18 cellular contexts compared by ENCODE assay signal in genomic region chr3:43499256-43499655, GRCh38.
DNase-seq lines count a peak whose midpoint lies in the region; ATAC-seq and TF ChIP-seq lines count a peak whose summit lies in the region.
"Had no signal": no experiment of that assay in that cellular context is flagged by ENCODE, and none has a peak within 500 bp of the region (broad histone marks: within the 10 kb centered on the region; RNA-seq: fewer than 3 reads in every experiment).

No MANE protein-coding gene starts in this region.

- ATAC-seq in activated naive CD8-positive, alpha-beta T cell treated with anti-CD3 and anti-CD28 coated beads, Interleukin-2, amount 50 U/mL, for 24 hours: no peak
- no peak for ATAC-seq in foreskin keratinocyte
- ATAC-seq: A549; activated T-cell treated with anti-CD3 and anti-CD28 coated beads, Interleukin-2, amount 50 U/mL, for 72 hours; gastroesophageal sphincter; stimulated activated effector memory CD8-positive, alpha-beta T cell treated with anti-CD3 and anti-CD28 coated beads, Interleukin-12 subunit alpha, Interleukin-12 subunit beta, amount 100 ng/mL, for 72 hours had no signal

- peak overlapping the region; percentile 16 for H3K27ac ChIP-seq in parathyroid adenoma
- no peak overlapping the region for H3K27ac ChIP-seq in thyroid gland
- no peak overlapping the region for H3K27ac ChIP-seq in foreskin keratinocyte
- H3K27ac ChIP-seq: A549, gastroesophageal sphincter had no signal

- no peak for TF ChIP-seq POLR2A in thyroid gland (IDR thresholded peaks at IDR 0.05)

- no peaks in the 10 kb centered on the region for H3K79me2 ChIP-seq in parathyroid adenoma

- H3K27ac Mint-ChIP-seq in activated naive CD8-positive, alpha-beta T cell: peak overlapping the region; percentile 2
- H3K27ac Mint-ChIP-seq in activated naive CD8-positive, alpha-beta T cell treated with anti-CD3 and anti-CD28 coated beads, Interleukin-2, amount 50 U/mL, for 24 hours: no peak overlapping the region
- H3K27ac Mint-ChIP-seq in endothelial cell (ENCODE audit: unreplicated experiment): peak overlapping the region; percentile 75
- H3K27ac Mint-ChIP-seq: activated CD4-positive, alpha-beta T cell treated with anti-CD3 and anti-CD28 coated beads, Interleukin-2, amount 10 ng/mL, durations not matched to agents 24 days and 14 days; activated T-cell treated with anti-CD3 and anti-CD28 coated beads, Interleukin-2, amount 50 U/mL, for 72 hours; stimulated activated effector memory CD8-positive, alpha-beta T cell treated with anti-CD3 and anti-CD28 coated beads, Interleukin-12 subunit alpha, Interleukin-12 subunit beta, amount 100 ng/mL, for 72 hours had no signal

- H3K4me1 ChIP-seq in parathyroid adenoma (peaks cover 19% of the 10 kb centered on the region), thyroid gland (peaks cover 3 to 19% of the 10 kb centered on the region in 2 donors), foreskin keratinocyte (peaks cover 12% of the 10 kb centered on the region)
- H3K4me1 ChIP-seq: HAP-1 had no signal

- H3K27me3 ChIP-seq in parathyroid adenoma (ENCODE audit: control insufficient read depth, insufficient read depth, low read length) (no peaks in the 10 kb centered on the region), thyroid gland (no peaks in the 10 kb centered on the region), foreskin keratinocyte (no peaks in the 10 kb centered on the region)
- H3K27me3 ChIP-seq: gastroesophageal sphincter had no signal

- no peak overlapping the region for H3K4me2 ChIP-seq in parathyroid adenoma (ENCODE audit: low read length)
- H3K4me2 ChIP-seq: A549 had no signal

- no peaks in the 10 kb centered on the region for H3K27me3 Mint-ChIP-seq in activated naive CD8-positive, alpha-beta T cell
- H3K27me3 Mint-ChIP-seq in activated naive CD8-positive, alpha-beta T cell treated with anti-CD3 and anti-CD28 coated beads, Interleukin-2, amount 50 U/mL, for 24 hours: no peaks in the 10 kb centered on the region
- peaks cover 5% of the 10 kb centered on the region for H3K27me3 Mint-ChIP-seq in endothelial cell (ENCODE audit: unreplicated experiment)

- WGBS in thyroid gland, 2 donors: 73 to 88% methylated on average over 1 of the region's 1 CpG

- no peaks in the 10 kb centered on the region for H3K9me3 Mint-ChIP-seq in activated naive CD8-positive, alpha-beta T cell (ENCODE audit: low read depth)
- no peaks in the 10 kb centered on the region for H3K9me3 Mint-ChIP-seq in activated naive CD8-positive, alpha-beta T cell treated with anti-CD3 and anti-CD28 coated beads, Interleukin-2, amount 50 U/mL, for 24 hours
- H3K9me3 Mint-ChIP-seq in endothelial cell (ENCODE audit: unreplicated experiment): no peaks in the 10 kb centered on the region
- H3K9me3 Mint-ChIP-seq: activated CD4-positive, alpha-beta T cell treated with anti-CD3 and anti-CD28 coated beads, Interleukin-2, amount 10 ng/mL, durations not matched to agents 24 days and 14 days; activated T-cell treated with anti-CD3 and anti-CD28 coated beads, Interleukin-2, amount 50 U/mL, for 72 hours; stimulated activated effector memory CD8-positive, alpha-beta T cell treated with anti-CD3 and anti-CD28 coated beads, Interleukin-12 subunit alpha, Interleukin-12 subunit beta, amount 100 ng/mL, for 72 hours had no signal

- peak overlapping the region; percentile 6 for H3K4me3 Mint-ChIP-seq in activated naive CD8-positive, alpha-beta T cell
- no peak overlapping the region for H3K4me3 Mint-ChIP-seq in activated naive CD8-positive, alpha-beta T cell treated with anti-CD3 and anti-CD28 coated beads, Interleukin-2, amount 50 U/mL, for 24 hours
- H3K4me3 Mint-ChIP-seq in endothelial cell (ENCODE audit: unreplicated experiment): no peak overlapping the region
- H3K4me3 Mint-ChIP-seq: activated CD4-positive, alpha-beta T cell treated with anti-CD3 and anti-CD28 coated beads, Interleukin-2, amount 10 ng/mL, durations not matched to agents 24 days and 14 days; activated T-cell treated with anti-CD3 and anti-CD28 coated beads, Interleukin-2, amount 50 U/mL, for 72 hours; stimulated activated effector memory CD8-positive, alpha-beta T cell treated with anti-CD3 and anti-CD28 coated beads, Interleukin-12 subunit alpha, Interleukin-12 subunit beta, amount 100 ng/mL, for 72 hours had no signal

- no peak for DNase-seq in activated naive CD8-positive, alpha-beta T cell treated with anti-CD3 and anti-CD28 coated beads, Interleukin-2, amount 50 U/mL, for 24 hours
- DNase-seq in NOMO-1 treated with dmso at 0.1 percent for 144 hours (lab: John Stamatoyannopoulos, UW; ENCODE audit: unreplicated experiment) (peak; percentile 77), endothelial cell (ENCODE audit: low spot score) (no peak), thyroid gland (no peak), HuH-7 (ENCODE audit: low spot score) (no peak), foreskin keratinocyte (no peak)
- DNase-seq: activated CD4-positive, alpha-beta T cell treated with anti-CD3 and anti-CD28 coated beads, Interleukin-2, amount 10 ng/mL, durations not matched to agents 24 days and 14 days; activated T-cell treated with anti-CD3 and anti-CD28 coated beads, Interleukin-2, amount 50 U/mL, for 72 hours; MM.1S; occipital lobe; small intestine; T-helper 9 cell had no signal

- no peak overlapping the region for H2AFZ ChIP-seq in parathyroid adenoma

- H3K36me3 Mint-ChIP-seq in activated naive CD8-positive, alpha-beta T cell: peaks cover 2% of the 10 kb centered on the region
- H3K36me3 Mint-ChIP-seq in activated naive CD8-positive, alpha-beta T cell treated with anti-CD3 and anti-CD28 coated beads, Interleukin-2, amount 50 U/mL, for 24 hours (ENCODE audit: low read depth): no peaks in the 10 kb centered on the region
- H3K36me3 Mint-ChIP-seq in endothelial cell (ENCODE audit: low read depth, unreplicated experiment): peaks cover 17% of the 10 kb centered on the region
- H3K36me3 Mint-ChIP-seq: stimulated activated effector memory CD8-positive, alpha-beta T cell treated with anti-CD3 and anti-CD28 coated beads, Interleukin-12 subunit alpha, Interleukin-12 subunit beta, amount 100 ng/mL, for 72 hours had no signal

- no peaks in the 10 kb centered on the region for H3K36me3 ChIP-seq in parathyroid adenoma (ENCODE audit: control insufficient read depth, insufficient read depth, low read length)
- no peaks in the 10 kb centered on the region for H3K36me3 ChIP-seq in thyroid gland
- H3K36me3 ChIP-seq: gastroesophageal sphincter, HAP-1 had no signal

- H3K4me3 ChIP-seq in parathyroid adenoma (ENCODE audit: low read depth, low read length) (no peak overlapping the region), thyroid gland (replicated peaks in 1 of 3) (no peak overlapping the region)
- H3K4me3 ChIP-seq: A549, gastroesophageal sphincter, HAP-1 had no signal

- peaks cover 69% of the 10 kb centered on the region for H3K4me1 Mint-ChIP-seq in activated naive CD8-positive, alpha-beta T cell (ENCODE audit: low read depth)
- H3K4me1 Mint-ChIP-seq in activated naive CD8-positive, alpha-beta T cell treated with anti-CD3 and anti-CD28 coated beads, Interleukin-2, amount 50 U/mL, for 24 hours: peaks cover 67% of the 10 kb centered on the region
- peaks cover 69% of the 10 kb centered on the region for H3K4me1 Mint-ChIP-seq in endothelial cell (ENCODE audit: unreplicated experiment)

- H3K9me3 ChIP-seq in parathyroid adenoma (ENCODE audit: control insufficient read depth, low read length) (no peaks in the 10 kb centered on the region), thyroid gland (no peaks in the 10 kb centered on the region)
- H3K9me3 ChIP-seq: A549, gastroesophageal sphincter, HAP-1 had no signal

- TF ChIP-seq CTCF in endothelial cell (IDR thresholded peaks at IDR 0.05; ENCODE audit: unreplicated experiment): no peak
- TF ChIP-seq CTCF in parathyroid adenoma (IDR thresholded peaks at IDR 0.05): no peak
- TF ChIP-seq CTCF in thyroid gland (IDR thresholded peaks at IDR 0.05): no peak
- no peak for TF ChIP-seq CTCF in foreskin keratinocyte (conservative IDR thresholded peaks at IDR 0.05)

- H3K9ac ChIP-seq in parathyroid adenoma: no peak overlapping the region

- intact Hi-C loops in thyroid gland (cut with DNase I): no loop called here
